ENCODE assay signal across 20 cellular contexts in the genomic region with DNA sequence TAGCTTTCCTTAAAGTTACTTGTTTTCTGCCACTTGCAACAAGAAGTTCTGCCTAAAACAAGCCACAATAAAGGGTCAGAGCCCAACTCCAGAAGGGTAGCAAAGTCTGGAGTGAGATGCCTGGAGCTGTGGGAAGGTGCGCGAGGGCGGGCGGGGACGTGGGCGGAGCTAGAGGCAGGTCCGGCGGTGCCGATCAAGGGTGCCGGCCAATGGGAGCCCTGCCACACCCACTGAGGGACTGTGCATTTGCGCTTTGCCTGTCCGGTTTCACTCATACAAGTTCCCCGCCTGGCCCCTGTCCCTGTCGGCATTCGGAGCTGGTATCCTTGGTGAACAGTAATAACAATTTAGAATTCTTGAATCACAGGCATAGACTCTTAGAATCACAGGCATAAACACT.
A peak's percentile ranks its signal among the peaks of the same experiment; 100 is the strongest.
DNase-seq lines count a peak whose midpoint lies in the region; ATAC-seq and TF ChIP-seq lines count a peak whose summit lies in the region.
"Had no signal": no experiment of that assay in that cellular context is flagged by ENCODE, and none has a peak within 500 bp of the region (broad histone marks: within the 10 kb centered on the region; RNA-seq: fewer than 3 reads in every experiment).

No MANE protein-coding gene starts in this region.

- TF ChIP-seq CTCF in heart left ventricle (IDR thresholded peaks at IDR 0.05) (no peak), lower lobe of right lung (IDR thresholded peaks at IDR 0.05) (no peak), vagina (IDR thresholded peaks at IDR 0.05) (no peak)

- WGBS in heart left ventricle, 4 donors = 37 to 78% (median 52%) methylated on average over 15 of the region's 15 CpGs

- no peak for DNase-seq in heart left ventricle
- DNase-seq in Right ventricle myocardium inferior (ENCODE audit: missing footprints) = no peak
- no peak for DNase-seq in lower lobe of right lung
- DNase-seq in vagina (ENCODE audit: extremely low spot score in 2 of 2) = peak; percentile 32 to 43
- DNase-seq in germinal center (ENCODE audit: low spot score) = no peak
- DNase-seq in NCI-H345 treated with DMSO at 0.1 percent for 48 hours (lab: John Stamatoyannopoulos, UW; ENCODE audit: unreplicated experiment) = no peak
- DNase-seq: activated CD4-positive, CD25-positive, alpha-beta regulatory T cell; NCI-H1436; NCI-H2171 treated with DMSO at 0.1 percent for 48 hours; NCI-H774; psoas muscle; stimulated activated CD4-positive, alpha-beta T cell treated with anti-CD3 and anti-CD28 coated beads, Interleukin-12 subunit alpha, Interleukin-12 subunit beta, amount 100 ng/mL, for 4 hours; stimulated activated naive B cell treated with anti-CD40 and anti-IgM and Interleukin-4, amounts not matched to agents 10 μg/mL and 1 μg/mL and 100 μg/mL, for 72 hours; tibial artery had no signal

- intact Hi-C loops in heart left ventricle (cut with DNase I) (no loop called here), Right ventricle myocardium inferior (cut with DNase I) (no loop called here), lower lobe of right lung (cut with DNase I) (no loop called here), vagina (cut with DNase I) (no loop called here)

- ATAC-seq in heart left ventricle (peak in 3 of 4 donors; percentile 47 to 67 (median 50)), Right ventricle myocardium inferior (no peak), esophagus mucosa (peak; percentile 15), lower lobe of right lung (peak; percentile 64 to 66), GM19467 (IDR thresholded peaks at IDR 0.05; ENCODE audit: unreplicated experiment) (no peak)
- ATAC-seq: psoas muscle; stimulated activated naive B cell treated with anti-CD40 and anti-IgM and Interleukin-4, amounts not matched to agents 10 μg/mL and 1 μg/mL and 100 μg/mL, for 72 hours had no signal

- H3K27ac ChIP-seq in heart left ventricle (no peak overlapping the region), lower lobe of right lung (no peak overlapping the region), vagina (no peak overlapping the region)
- H3K27ac ChIP-seq: C4-2B, cardiac muscle cell, heart right ventricle, Peyer's patch, psoas muscle, tibial artery had no signal

- peaks cover 0 to 8% (median 0%) of the 10 kb centered on the region in 12 donors for H3K4me1 ChIP-seq in heart left ventricle
- H3K4me1 ChIP-seq in lower lobe of right lung = no peaks in the 10 kb centered on the region
- no peaks in the 10 kb centered on the region for H3K4me1 ChIP-seq in vagina
- H3K4me1 ChIP-seq: Peyer's patch, psoas muscle, tibial artery had no signal

- H3K36me3 ChIP-seq in heart left ventricle (no peaks in the 10 kb centered on the region), lower lobe of right lung (no peaks in the 10 kb centered on the region), vagina (no peaks in the 10 kb centered on the region)
- H3K36me3 ChIP-seq: cardiac muscle cell, heart right ventricle, Peyer's patch, tibial artery had no signal

- H3K4me3 ChIP-seq in heart left ventricle = no peak overlapping the region
- no peak overlapping the region for H3K4me3 ChIP-seq in lower lobe of right lung
- H3K4me3 ChIP-seq in vagina = no peak overlapping the region
- H3K4me3 ChIP-seq: cardiac muscle cell, heart right ventricle, Peyer's patch, psoas muscle, tibial artery had no signal

- no peak for TF ChIP-seq POLR2A in heart left ventricle (IDR thresholded peaks at IDR 0.05)
- TF ChIP-seq POLR2A in vagina (IDR thresholded peaks at IDR 0.05) = no peak

- H3K9me3 ChIP-seq in heart left ventricle = peaks cover 0 to 28% (median 8%) of the 10 kb centered on the region in 12 donors
- H3K9me3 ChIP-seq in lower lobe of right lung = peaks cover 15% of the 10 kb centered on the region
- H3K9me3 ChIP-seq in vagina = no peaks in the 10 kb centered on the region
- H3K9me3 ChIP-seq: Peyer's patch had no signal

- H3K27me3 ChIP-seq in heart left ventricle (peaks cover 0 to 15% (median 0%) of the 10 kb centered on the region in 9 donors), lower lobe of right lung (ENCODE audit: low read depth) (peaks cover 9% of the 10 kb centered on the region), vagina (no peaks in the 10 kb centered on the region)
- H3K27me3 ChIP-seq: cardiac muscle cell, Peyer's patch had no signal

Comparison
In these comparisons a context has a peak if more than half of its experiments do, and no peak if none do; other contexts are left out.
1. ATAC-seq: peak in heart left ventricle (3 of 4), esophagus mucosa (single experiment) and lower lobe of right lung (2 of 2); none in Right ventricle myocardium inferior (single experiment) and GM19467 (single experiment).
2. DNase-seq: peak in vagina (2 of 2); none in heart left ventricle (0 of 5), Right ventricle myocardium inferior (single experiment), lower lobe of right lung (single experiment), germinal center (single experiment) and NCI-H345 treated with DMSO at 0.1 percent for 48 hours (single experiment).